In genomic region chr9:108156270-108156998, GRCh38 we compare ENCODE assay signal across 14 cellular contexts.
DNase-seq lines count a peak whose midpoint lies in the region; TF ChIP-seq lines count a peak whose summit lies in the region.
"Had no signal": no experiment of that assay in that cellular context is flagged by ENCODE, and none has a peak within 500 bp of the region (broad histone marks: within the 10 kb centered on the region; RNA-seq: fewer than 3 reads in every experiment).

No MANE protein-coding gene starts in this region.

- H3K27me3 Mint-ChIP-seq in MCF 10A (ENCODE audit: insufficient read depth, unreplicated experiment): no peaks in the 10 kb centered on the region
- no peaks in the 10 kb centered on the region for H3K27me3 Mint-ChIP-seq in CD8-positive, alpha-beta memory T cell

- peak overlapping the region; percentile 18 for H3K27ac Mint-ChIP-seq in MCF 10A (ENCODE audit: low read depth, unreplicated experiment)
- H3K27ac Mint-ChIP-seq in CD8-positive, alpha-beta memory T cell: no peak overlapping the region

- POLR2A ChIA-PET in MCF 10A (lab: Yijun Ruan, JAX): no interaction called here
- POLR2A ChIA-PET in CD8-positive, alpha-beta memory T cell (lab: Charles Lee): no interaction called here

- no peaks in the 10 kb centered on the region for H3K9me3 ChIP-seq in breast epithelium
- H3K9me3 ChIP-seq in CD8-positive, alpha-beta memory T cell (ENCODE audit: low read length): no peaks in the 10 kb centered on the region
- H3K9me3 ChIP-seq: right atrium auricular region had no signal

- peak overlapping the region; percentile 2 for H3K4me3 Mint-ChIP-seq in MCF 10A (ENCODE audit: unreplicated experiment)
- no peak overlapping the region for H3K4me3 Mint-ChIP-seq in CD8-positive, alpha-beta memory T cell

- no peaks in the 10 kb centered on the region for H3K36me3 ChIP-seq in breast epithelium
- no peaks in the 10 kb centered on the region for H3K36me3 ChIP-seq in CD8-positive, alpha-beta memory T cell (ENCODE audit: insufficient read depth, low read length)
- H3K36me3 ChIP-seq: right atrium auricular region had no signal

- peak; percentile 59 for DNase-seq in MCF 10A (ENCODE audit: unreplicated experiment)
- DNase-seq in breast epithelium (ENCODE audit: low spot score in 2 of 2): no peak
- peak; percentile 14 for DNase-seq in RKO (ENCODE audit: low spot score)
- DNase-seq in fibroblast of the aortic adventitia (ENCODE audit: low read depth): peak; percentile 54
- DNase-seq in CD8-positive, alpha-beta memory T cell: no peak
- no peak for DNase-seq in activated CD8-positive, alpha-beta memory T cell treated with anti-CD3 and anti-CD28 coated beads, Interleukin-2, amount 50 U/mL, for 4 hours
- DNase-seq in NCI-H2171 treated with DMSO at 0.1 percent for 48 hours (lab: John Stamatoyannopoulos, UW): no peak
- DNase-seq in NCI-H2196 treated with DMSO at 0.1 percent for 48 hours (lab: John Stamatoyannopoulos, UW; ENCODE audit: unreplicated experiment): no peak
- DNase-seq: anterior cingulate cortex; effector CD4-positive, alpha-beta T cell; EL; NCI-H1930; substantia nigra had no signal

- no peak overlapping the region for H3K27ac ChIP-seq in breast epithelium
- no peak overlapping the region for H3K27ac ChIP-seq in CD8-positive, alpha-beta memory T cell (ENCODE audit: low read depth, low read length)
- H3K27ac ChIP-seq: right atrium auricular region had no signal

- peaks cover 5% of the 10 kb centered on the region for H3K36me3 Mint-ChIP-seq in MCF 10A (ENCODE audit: insufficient read depth, unreplicated experiment)
- no peaks in the 10 kb centered on the region for H3K36me3 Mint-ChIP-seq in CD8-positive, alpha-beta memory T cell

- intact Hi-C loops in MCF 10A (cut with micrococcal nuclease): no loop called here
- intact Hi-C loops in breast epithelium (cut with DNase I; ENCODE audit: low total_unique reads): no loop called here

- H3K4me3 ChIP-seq in breast epithelium (no peak overlapping the region), fibroblast of the aortic adventitia (ENCODE audit: low read depth, low read length) (no peak overlapping the region)
- H3K4me3 ChIP-seq in CD8-positive, alpha-beta memory T cell (ENCODE audit: low read length): no peak overlapping the region
- H3K4me3 ChIP-seq: right atrium auricular region had no signal

- BruUV-seq in MCF 10A (replicated peaks; lab: Mats Ljungman, UMichigan): no TSS peak

- CTCF ChIA-PET in MCF 10A (lab: Yijun Ruan, JAX): no interaction called here
- CTCF ChIA-PET in CD8-positive, alpha-beta memory T cell (lab: Charles Lee): no interaction called here

- no peak for TF ChIP-seq POLR2A in breast epithelium (IDR thresholded peaks at IDR 0.05)

- no peaks in the 10 kb centered on the region for H3K9me3 Mint-ChIP-seq in MCF 10A (ENCODE audit: unreplicated experiment)
- peaks cover 0 to 7% (median 6%) of the 10 kb centered on the region in 5 donors for H3K9me3 Mint-ChIP-seq in CD8-positive, alpha-beta memory T cell

- peaks cover 16% of the 10 kb centered on the region for H3K4me1 Mint-ChIP-seq in MCF 10A (ENCODE audit: insufficient read depth, unreplicated experiment)
- H3K4me1 Mint-ChIP-seq in CD8-positive, alpha-beta memory T cell: no peaks in the 10 kb centered on the region

- no peaks in the 10 kb centered on the region for H3K27me3 ChIP-seq in breast epithelium
- H3K27me3 ChIP-seq in CD8-positive, alpha-beta memory T cell (ENCODE audit: insufficient read depth, low read length, poor library complexity, severe bottlenecking): no peaks in the 10 kb centered on the region
- H3K27me3 ChIP-seq: right atrium auricular region had no signal

- H3K4me1 ChIP-seq in breast epithelium: no peaks in the 10 kb centered on the region
- no peaks in the 10 kb centered on the region for H3K4me1 ChIP-seq in CD8-positive, alpha-beta memory T cell (ENCODE audit: insufficient read depth, low read length)

- no peak for TF ChIP-seq CTCF in MCF 10A (IDR thresholded peaks at IDR 0.05; ENCODE audit: unreplicated experiment)
- no peak for TF ChIP-seq CTCF in breast epithelium (IDR thresholded peaks at IDR 0.05)
- no peak for TF ChIP-seq CTCF in fibroblast of the aortic adventitia (IDR thresholded peaks at IDR 0.05; ENCODE audit: insufficient read depth, low read length)

Comparison
In these comparisons a context has a peak if more than half of its experiments do, and no peak if none do; other contexts are left out.
1. DNase-seq: peak in MCF 10A (single experiment), RKO (single experiment) and fibroblast of the aortic adventitia (single experiment); none in breast epithelium (0 of 2), CD8-positive, alpha-beta memory T cell (0 of 5), activated CD8-positive, alpha-beta memory T cell treated with anti-CD3 and anti-CD28 coated beads, Interleukin-2, amount 50 U/mL, for 4 hours (single experiment), NCI-H2171 treated with DMSO at 0.1 percent for 48 hours (single experiment) and NCI-H2196 treated with DMSO at 0.1 percent for 48 hours (single experiment).